In the genomic region with DNA sequence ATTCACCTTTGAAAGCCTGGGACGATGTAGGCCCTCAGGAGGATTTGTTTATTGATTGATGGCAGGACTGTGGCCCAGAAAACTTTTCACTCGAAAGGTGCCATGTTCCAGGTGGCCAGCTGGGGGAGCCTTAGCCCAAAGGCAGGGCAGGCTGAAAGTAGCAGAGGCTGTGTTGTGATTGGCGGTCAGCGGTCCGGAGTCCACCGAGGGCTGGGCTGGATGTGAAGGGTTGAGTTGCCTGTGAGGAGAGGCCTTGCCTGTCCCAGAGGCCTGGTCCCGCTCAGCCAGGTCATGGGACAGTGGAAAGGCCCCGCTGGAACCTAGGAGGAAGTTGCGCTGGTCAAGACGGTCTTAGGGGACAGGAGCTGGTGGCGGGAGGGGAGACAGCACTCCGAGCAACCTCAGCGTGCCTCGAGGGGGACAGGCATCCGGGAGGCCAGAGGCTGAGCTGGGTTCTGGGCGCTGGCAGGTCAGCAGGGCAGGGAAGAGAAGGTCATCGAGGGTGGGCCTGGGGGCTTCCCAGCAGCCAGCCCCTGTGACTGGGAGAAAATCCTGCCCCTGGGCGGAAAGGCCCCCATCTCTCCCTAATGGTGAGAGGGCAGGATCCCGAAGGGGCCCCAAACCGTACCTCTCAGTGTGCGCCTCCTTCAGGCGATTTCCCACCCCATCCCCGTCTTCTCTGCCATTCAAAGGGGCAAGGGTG, we compare ENCODE assay signal across 8 cellular contexts. TPM values are rescaled to one million over a fixed set of nuclear protein-coding genes. Genes with fewer than 3 reads are reported as not detected.
DNase-seq lines count a peak whose midpoint lies in the region; ATAC-seq and TF ChIP-seq lines count a peak whose summit lies in the region.

No MANE protein-coding gene starts in this region.

- peak; percentile 89 for DNase-seq in COLO829 (ENCODE audit: low spot score)
- DNase-seq in HT-29 (ENCODE audit: low spot score), result peak; percentile 70
- DNase-seq in T-cell, result peak in 25 of 34 experiments; percentile 7 to 45 (median 24)
- peak; percentile 37 for DNase-seq in lung (ENCODE audit: low spot score)
- peak; percentile 56 for DNase-seq in transverse colon

- H3K9me3 Mint-ChIP-seq in T-cell (no peaks in the 10 kb centered on the region), brain (peaks cover 0 to 3% (median 0%) of the 10 kb centered on the region in 5 experiments)

- H3K36me3 ChIP-seq in lung (ENCODE audit: control insufficient read depth in 2 of 2, insufficient read depth in 2 of 2, low read length in 2 of 2) (no peaks in the 10 kb centered on the region), transverse colon (no peaks in the 10 kb centered on the region)

- H3K27me3 ChIP-seq in lung (ENCODE audit: control insufficient read depth, insufficient read depth), result no peaks in the 10 kb centered on the region
- no peaks in the 10 kb centered on the region for H3K27me3 ChIP-seq in transverse colon

- in situ Hi-C loops in transverse colon (cut with MboI; ENCODE audit: low pct_ligation_motif_present in 1 of 4, low pct_unique_long_range_greater_than_20kb in 1 of 4, low sequenced_read_pairs in 3 of 4), result no loop called here

- 42 to 62% methylated on average over 23 of the region's 23 CpGs for WGBS in lung, 2 donors
- 61% methylated on average over 23 of the region's 23 CpGs; no CpG with 5 or more reads in 1 of the 2 donors for WGBS in transverse colon (ENCODE audit: low coverage in 1 of 2), 2 donors

- ATAC-seq in GM19025 (IDR thresholded peaks at IDR 0.05; ENCODE audit: low read depth, unreplicated experiment) (peak; percentile 71), T-cell (replicated peaks in 1 of 4) (peak in 3 of 4 experiments; percentile 58 to 70 (median 61)), lung (ENCODE audit: insufficient read depth, low FRiP score) (no peak), HG03457 (IDR thresholded peaks at IDR 0.05; ENCODE audit: unreplicated experiment) (no peak)

- TF ChIP-seq CTCF in brain (conservative IDR thresholded peaks at IDR 0.05) (peak; percentile 35 to 64), lung (IDR thresholded peaks at IDR 0.05; ENCODE audit: control extremely low read depth, extremely low read depth) (peak; percentile 25), transverse colon (IDR thresholded peaks at IDR 0.05) (peak in 4 of 5 experiments; percentile 33 to 61 (median 56))

- no peak for TF ChIP-seq POLR2A in transverse colon (IDR thresholded peaks at IDR 0.05)

- H3K36me3 Mint-ChIP-seq in T-cell (no peaks in the 10 kb centered on the region), brain (no peaks in the 10 kb centered on the region)

- H3K4me1 ChIP-seq in lung (ENCODE audit: control insufficient read depth in 2 of 2, insufficient read depth in 2 of 2, low read length in 2 of 2), result no peaks in the 10 kb centered on the region
- H3K4me1 ChIP-seq in transverse colon, result no peaks in the 10 kb centered on the region

- H3K27ac Mint-ChIP-seq in T-cell, result peak overlapping the region; percentile 44 to 59
- H3K27ac Mint-ChIP-seq in brain, result no peak overlapping the region

- H3K4me3 Mint-ChIP-seq in T-cell (peak overlapping the region in 2 of 3 donors; percentile 61 to 66), brain (no peak overlapping the region)

- intact Hi-C loops in transverse colon (cut with DNase I; ENCODE audit: low total_unique reads), result no loop called here

- POLR2A ChIA-PET in T-cell (lab: Charles Lee), result no interaction called here

- H3K9me3 ChIP-seq in lung (ENCODE audit: control insufficient read depth in 2 of 2, insufficient read depth in 1 of 2, low read length in 1 of 2) (peaks cover 0 to 2% of the 10 kb centered on the region in 2 donors), transverse colon (no peaks in the 10 kb centered on the region)

- H3K4me1 Mint-ChIP-seq in T-cell (peaks cover 20 to 30% (median 24%) of the 10 kb centered on the region in 3 donors), brain (no peaks in the 10 kb centered on the region)

- H3K4me3 ChIP-seq in lung, result no peak overlapping the region
- H3K4me3 ChIP-seq in transverse colon, result no peak overlapping the region

- CTCF ChIA-PET in T-cell (lab: Charles Lee), result no interaction called here

- no peak for TF ChIP-seq EP300 in transverse colon (IDR thresholded peaks at IDR 0.05; ENCODE audit: low read depth)

- H3K27me3 Mint-ChIP-seq in T-cell (no peaks in the 10 kb centered on the region), brain (no peaks in the 10 kb centered on the region)

- H3K27ac ChIP-seq in lung (ENCODE audit: low read depth in 1 of 2, low read length in 1 of 2), result no peak overlapping the region
- H3K27ac ChIP-seq in transverse colon, result no peak overlapping the region

RNA-seq across cellular contexts. Expression of a gene that starts 26.3 kb away (rescaled TPM):
- not detected in 2 replicates for total RNA-seq in HT-29 (2014; rRNA removed; shearing (Covaris generic))
- total RNA-seq in T-cell (not detected), lung (under 1 TPM in 1 of 2 donors, not detected in 1; 0.34 TPM), transverse colon (not detected)
- polyA plus RNA-seq in brain (ENCODE audit: insufficient read depth, low read depth, low replicate concordance) (not detected), lung (not detected)

RNA-seq across cellular contexts. Expression of a gene that starts 39.2 kb away (rescaled TPM):
- total RNA-seq in HT-29 (2014; rRNA removed; shearing (Covaris generic)), result 25.5 and 32.6 TPM in 2 replicates
- total RNA-seq in T-cell (100 to 1,000 TPM in 3 of 5 donors, 10 to 100 TPM in 2; 79.6 to 154 (median 109) TPM), lung (10 to 100 TPM; 19.5 to 57.1 TPM), transverse colon (100 to 1,000 TPM in 1 of 4 donors, 10 to 100 TPM in 3; 18.3 to 202 (median 39.3) TPM)
- polyA plus RNA-seq in brain (ENCODE audit: insufficient read depth, low read depth, low replicate concordance) (125 TPM), lung (10 to 100 TPM; 48.5 to 63.9 TPM)

RNA-seq across cellular contexts. Expression of a gene that starts 52.0 kb away (rescaled TPM):
- total RNA-seq in HT-29 (2014; rRNA removed; shearing (Covaris generic)), result 60.6 and 72.2 TPM in 2 replicates
- total RNA-seq in T-cell (100 to 1,000 TPM; 126 to 166 (median 146) TPM), lung (10 to 100 TPM; 48.1 to 60.2 TPM), transverse colon (100 to 1,000 TPM in 2 of 4 donors, 10 to 100 TPM in 2; 65.7 to 129 (median 101) TPM)
- polyA plus RNA-seq in brain (ENCODE audit: insufficient read depth, low read depth, low replicate concordance) (22.3 TPM), lung (10 to 100 TPM; 27.0 to 34.1 TPM)

RNA-seq across cellular contexts. Expression of a gene that starts 52.3 kb away (rescaled TPM):
- 0.70 and 2.5 TPM in 2 replicates for total RNA-seq in HT-29 (2014; rRNA removed; shearing (Covaris generic))
- total RNA-seq in T-cell (10 to 100 TPM in 1 of 5 donors, 1 to 10 TPM in 4; 3.9 to 13.5 (median 5.0) TPM), lung (1 to 10 TPM; 1.7 to 4.9 TPM), transverse colon (1 to 10 TPM in 3 of 4 donors, under 1 TPM in 1; 0.79 to 9.7 (median 1.6) TPM)
- polyA plus RNA-seq in brain (ENCODE audit: insufficient read depth, low read depth, low replicate concordance) (3.3 TPM), lung (1 to 10 TPM; 1.9 to 2.1 TPM)

Comparison
In these comparisons a context has a peak if more than half of its experiments do, and no peak if none do; other contexts are left out.
1. DNase-seq: peak in every context shown above with its lines; median percentile 89 in COLO829; 70 in HT-29; 56 in transverse colon; 37 in lung; 24 in T-cell.
2. ATAC-seq: peak in GM19025 (single experiment) and T-cell (3 of 4); none in lung (single experiment) and HG03457 (single experiment).
3. H3K27ac Mint-ChIP-seq: peak in T-cell (2 of 2); none in brain (0 of 5).
4. H3K4me3 Mint-ChIP-seq: peak in T-cell (2 of 3); none in brain (0 of 5).
5. Peak in every context shown above with its lines, with median percentiles within 50 percentile points of each other: CTCF ChIP-seq.